8 cellular contexts compared by ENCODE assay signal in genomic region chr2:10331702-10332401, GRCh38. TPM values are rescaled to one million over a fixed set of nuclear protein-coding genes. Genes with fewer than 3 reads are reported as not detected.
DNase-seq lines count a peak whose midpoint lies in the region; ATAC-seq and TF ChIP-seq lines count a peak whose summit lies in the region.

No MANE protein-coding gene starts in this region.

- peak in 1 of 2 donors; percentile 23 for TF ChIP-seq EP300 in tibial nerve (IDR thresholded peaks at IDR 0.05)

- H4K5ac ChIP-seq in mesendoderm (ENCODE audit: low read length), result no peak overlapping the region

- H3K9me3 Mint-ChIP-seq in activated T-helper 1 cell treated with anti-CD3 and anti-CD28 coated beads, Interleukin-12 subunit alpha, Interleukin-12 subunit beta, Interleukin-2, Interleukin-4 antibody, amounts not matched to agents 30 ng/mL and 10 ng/mL and 1 ng/mL, durations not matched to agents 14 hours and 24 hours and 36 hours, result peaks cover 6% of the 10 kb centered on the region

- H3K4me3 ChIP-seq in mesendoderm (ENCODE audit: low read length) (no peak overlapping the region), tibial nerve (peak overlapping the region in 2 of 4 donors; percentile 7 to 28), BE2C (ENCODE audit: low read depth, low read length) (no peak overlapping the region)

- H3K79me1 ChIP-seq in mesendoderm (ENCODE audit: low read length), result no peaks in the 10 kb centered on the region

- DNase-seq in NOMO-1 (lab: John Stamatoyannopoulos, UW; ENCODE audit: unreplicated experiment in 2 of 2), result peak; percentile 91 to 96
- peak; percentile 34 for DNase-seq in activated T-helper 1 cell treated with anti-CD3 and anti-CD28 coated beads, Interleukin-12 subunit alpha, Interleukin-12 subunit beta, Interleukin-2, Interleukin-4 antibody, amounts not matched to agents 30 ng/mL and 10 ng/mL and 1 ng/mL, durations not matched to agents 14 hours and 24 hours and 36 hours (ENCODE audit: low spot score)
- no peak for DNase-seq in mesendoderm
- no peak for DNase-seq in tibial nerve (ENCODE audit: low spot score in 2 of 2)
- DNase-seq in putamen (ENCODE audit: low spot score), result no peak
- DNase-seq in BE2C, result no peak

- intact Hi-C loops in activated T-helper 1 cell treated with anti-CD3 and anti-CD28 coated beads, Interleukin-12 subunit alpha, Interleukin-12 subunit beta, Interleukin-2, Interleukin-4 antibody, amounts not matched to agents 30 ng/mL and 10 ng/mL and 1 ng/mL, durations not matched to agents 14 hours and 24 hours and 36 hours (cut with micrococcal nuclease), result loop anchor here (1.0 to 2.0 kb wide), 6 partner anchors 27 to 489 kb away; partner anchors contain the start of genes ODC1 and TAF1B

- H3K9me3 ChIP-seq in tibial nerve (peaks cover 0 to 10% (median 0%) of the 10 kb centered on the region in 4 donors), BE2C (peaks cover 3% of the 10 kb centered on the region; the same call in 1 of the 2 replicates)

- H3K27ac ChIP-seq in mesendoderm (ENCODE audit: low read depth, low read length), result no peak overlapping the region
- H3K27ac ChIP-seq in tibial nerve, result peak overlapping the region in 3 of 4 donors; percentile 18 to 68 (median 36)

- peak overlapping the region; percentile 86 for H3K4me3 Mint-ChIP-seq in activated T-helper 1 cell treated with anti-CD3 and anti-CD28 coated beads, Interleukin-12 subunit alpha, Interleukin-12 subunit beta, Interleukin-2, Interleukin-4 antibody, amounts not matched to agents 30 ng/mL and 10 ng/mL and 1 ng/mL, durations not matched to agents 14 hours and 24 hours and 36 hours

- no peak overlapping the region for H2BK120ac ChIP-seq in mesendoderm (ENCODE audit: low read depth, low read length)

- H4K8ac ChIP-seq in mesendoderm (ENCODE audit: low read depth, low read length), result no peak overlapping the region

- H3K79me2 ChIP-seq in mesendoderm (ENCODE audit: control insufficient read depth, insufficient read depth, low read length), result no peaks in the 10 kb centered on the region

- H3K23ac ChIP-seq in mesendoderm (ENCODE audit: low read length), result no peak overlapping the region

- no peak overlapping the region for H3K4ac ChIP-seq in mesendoderm (ENCODE audit: low read depth, low read length)

- H3K36me3 ChIP-seq in mesendoderm (ENCODE audit: control insufficient read depth, insufficient read depth, low read length) (no peaks in the 10 kb centered on the region), tibial nerve (peaks cover 0 to 11% (median 0%) of the 10 kb centered on the region in 3 donors), BE2C (peaks cover 4% of the 10 kb centered on the region)

- WGBS in mesendoderm (ENCODE audit: extremely low coverage, insufficient coverage, low lambda C conversion rate), result no CpG with 5 or more reads among the region's 11 CpGs
- 63 to 75% methylated on average over 11 of the region's 11 CpGs for WGBS in tibial nerve, 2 donors

- no peak overlapping the region for H2AK5ac ChIP-seq in mesendoderm (ENCODE audit: low read length)

- no peaks in the 10 kb centered on the region for H3K27me3 ChIP-seq in mesendoderm (ENCODE audit: insufficient read depth, low read length, poor library complexity)
- H3K27me3 ChIP-seq in tibial nerve, result no peaks in the 10 kb centered on the region
- no peaks in the 10 kb centered on the region for H3K27me3 ChIP-seq in BE2C

- H3K4me1 ChIP-seq in mesendoderm (ENCODE audit: control insufficient read depth, low read depth, low read length) (peaks cover 15% of the 10 kb centered on the region), tibial nerve (peaks cover 0 to 47% (median 33%) of the 10 kb centered on the region in 4 donors), BE2C (peaks cover 29% of the 10 kb centered on the region)

- no peak overlapping the region for H2BK15ac ChIP-seq in mesendoderm (replicated peaks; ENCODE audit: low read depth)

- peaks cover 2% of the 10 kb centered on the region for H3K36me3 Mint-ChIP-seq in activated T-helper 1 cell treated with anti-CD3 and anti-CD28 coated beads, Interleukin-12 subunit alpha, Interleukin-12 subunit beta, Interleukin-2, Interleukin-4 antibody, amounts not matched to agents 30 ng/mL and 10 ng/mL and 1 ng/mL, durations not matched to agents 14 hours and 24 hours and 36 hours (ENCODE audit: low read depth)

- no peak overlapping the region for H3K4me2 ChIP-seq in mesendoderm (ENCODE audit: low read length)

- no peak overlapping the region for H3K9ac ChIP-seq in mesendoderm (ENCODE audit: low read length)

- H3K4me1 Mint-ChIP-seq in activated T-helper 1 cell treated with anti-CD3 and anti-CD28 coated beads, Interleukin-12 subunit alpha, Interleukin-12 subunit beta, Interleukin-2, Interleukin-4 antibody, amounts not matched to agents 30 ng/mL and 10 ng/mL and 1 ng/mL, durations not matched to agents 14 hours and 24 hours and 36 hours (ENCODE audit: low read depth), result peaks cover 57% of the 10 kb centered on the region

- H3K56ac ChIP-seq in mesendoderm (ENCODE audit: low read length), result peak overlapping the region; percentile 30

- peak overlapping the region; percentile 95 for H3K27ac Mint-ChIP-seq in activated T-helper 1 cell treated with anti-CD3 and anti-CD28 coated beads, Interleukin-12 subunit alpha, Interleukin-12 subunit beta, Interleukin-2, Interleukin-4 antibody, amounts not matched to agents 30 ng/mL and 10 ng/mL and 1 ng/mL, durations not matched to agents 14 hours and 24 hours and 36 hours

- no peaks in the 10 kb centered on the region for H3K27me3 Mint-ChIP-seq in activated T-helper 1 cell treated with anti-CD3 and anti-CD28 coated beads, Interleukin-12 subunit alpha, Interleukin-12 subunit beta, Interleukin-2, Interleukin-4 antibody, amounts not matched to agents 30 ng/mL and 10 ng/mL and 1 ng/mL, durations not matched to agents 14 hours and 24 hours and 36 hours (ENCODE audit: insufficient read depth)

- TF ChIP-seq CTCF in tibial nerve (IDR thresholded peaks at IDR 0.05) (no peak), BE2C (IDR thresholded peaks at IDR 0.05; ENCODE audit: low read depth, low read length) (no peak)

- peak; percentile 81 for ATAC-seq in GM18517 (IDR thresholded peaks at IDR 0.05; ENCODE audit: unreplicated experiment)
- peak; percentile 35 for ATAC-seq in HG02943 (IDR thresholded peaks at IDR 0.05; ENCODE audit: low read depth, unreplicated experiment)

- no peak for TF ChIP-seq POLR2A in tibial nerve (IDR thresholded peaks at IDR 0.05)

- peak overlapping the region; percentile 88 for H3K18ac ChIP-seq in mesendoderm (ENCODE audit: low read length)

- H2BK5ac ChIP-seq in mesendoderm (ENCODE audit: low read length), result no peak overlapping the region

RNA-seq across cellular contexts. Expression of gene HPCAL1, which starts 29.1 kb away (rescaled TPM):
- 59.6 and 62.4 TPM in 2 replicates for total RNA-seq in activated T-helper 1 cell treated with anti-CD3 and anti-CD28 coated beads, Interleukin-12 subunit alpha, Interleukin-12 subunit beta, Interleukin-2, Interleukin-4 antibody, amounts not matched to agents 30 ng/mL and 10 ng/mL and 1 ng/mL, durations not matched to agents 14 hours and 24 hours and 36 hours
- polyA plus RNA-seq in mesendoderm (2013, experiment 1 of 2), result 9.2 TPM
- 8.8 TPM for polyA plus RNA-seq in mesendoderm (2013, experiment 2 of 2)
- 10 to 100 TPM; 29.0 to 56.7 (median 34.5) TPM for total RNA-seq in tibial nerve
- polyA plus RNA-seq in BE2C (2012; ENCODE audit: insufficient read depth, insufficient read length, low read depth), result 102 TPM

Comparison
In these comparisons a context has a peak if more than half of its experiments do, and no peak if none do; other contexts are left out.
1. DNase-seq: peak in NOMO-1 (2 of 2) and activated T-helper 1 cell treated with anti-CD3 and anti-CD28 coated beads, Interleukin-12 subunit alpha, Interleukin-12 subunit beta, Interleukin-2, Interleukin-4 antibody, amounts not matched to agents 30 ng/mL and 10 ng/mL and 1 ng/mL, durations not matched to agents 14 hours and 24 hours and 36 hours (single experiment); none in mesendoderm (single experiment), tibial nerve (0 of 2), putamen (single experiment) and BE2C (single experiment).